ENCODE assay signal across 1 cellular context in the genomic region with DNA sequence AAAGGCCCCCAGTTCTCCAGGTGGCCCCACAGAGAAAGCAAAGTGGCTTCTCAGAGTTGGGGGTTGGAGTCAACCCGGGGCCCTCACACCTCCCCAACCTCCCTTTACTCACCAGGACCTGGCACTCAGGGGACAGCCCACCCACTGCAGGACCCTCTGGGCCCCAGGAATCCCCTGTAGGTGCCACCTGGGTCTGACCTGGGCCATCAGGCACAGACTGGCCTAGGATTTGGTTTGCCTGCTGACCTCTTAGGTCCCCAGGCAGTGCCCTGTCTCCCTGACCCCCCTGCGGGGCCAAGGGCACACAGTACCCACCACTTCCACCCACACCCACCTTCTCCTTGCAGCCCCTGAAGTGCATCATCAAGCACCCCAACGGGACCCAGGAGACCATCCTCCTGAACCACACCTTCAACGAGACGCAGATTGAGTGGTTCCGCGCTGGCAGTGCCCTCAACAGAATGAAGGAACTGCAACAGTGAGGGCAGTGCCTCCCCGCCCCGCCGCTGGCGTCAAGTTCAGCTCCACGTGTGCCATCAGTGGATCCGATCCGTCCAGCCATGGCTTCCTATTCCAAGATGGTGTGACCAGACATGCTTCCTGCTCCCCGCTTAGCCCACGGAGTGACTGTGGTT.
TF ChIP-seq lines count a peak whose summit lies in the region.

No MANE protein-coding gene starts in this region.

TF ChIP-seq in WTC11, 78 proteins besides CTCF, POLR2A, EP300 and RAD21 (continued from another document):
- TF ChIP-seq, protein P1, sequence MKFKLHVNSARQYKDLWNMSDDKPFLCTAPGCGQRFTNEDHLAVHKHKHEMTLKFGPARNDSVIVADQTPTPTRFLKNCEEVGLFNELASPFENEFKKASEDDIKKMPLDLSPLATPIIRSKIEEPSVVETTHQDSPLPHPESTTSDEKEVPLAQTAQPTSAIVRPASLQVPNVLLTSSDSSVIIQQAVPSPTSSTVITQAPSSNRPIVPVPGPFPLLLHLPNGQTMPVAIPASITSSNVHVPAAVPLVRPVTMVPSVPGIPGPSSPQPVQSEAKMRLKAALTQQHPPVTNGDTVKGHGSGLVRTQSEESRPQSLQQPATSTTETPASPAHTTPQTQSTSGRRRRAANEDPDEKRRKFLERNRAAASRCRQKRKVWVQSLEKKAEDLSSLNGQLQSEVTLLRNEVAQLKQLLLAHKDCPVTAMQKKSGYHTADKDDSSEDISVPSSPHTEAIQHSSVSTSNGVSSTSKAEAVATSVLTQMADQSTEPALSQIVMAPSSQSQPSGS (CRISPR knock-in tag; IDR thresholded peaks at IDR 0.05; ENCODE audit: borderline replicate concordance, low read depth), result no peak
- TF ChIP-seq, protein P2, sequence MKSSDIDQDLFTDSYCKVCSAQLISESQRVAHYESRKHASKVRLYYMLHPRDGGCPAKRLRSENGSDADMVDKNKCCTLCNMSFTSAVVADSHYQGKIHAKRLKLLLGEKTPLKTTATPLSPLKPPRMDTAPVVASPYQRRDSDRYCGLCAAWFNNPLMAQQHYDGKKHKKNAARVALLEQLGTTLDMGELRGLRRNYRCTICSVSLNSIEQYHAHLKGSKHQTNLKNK (CRISPR knock-in tag; IDR thresholded peaks at IDR 0.05), result no peak
- TF ChIP-seq MYBL2 (CRISPR knock-in tag; IDR thresholded peaks at IDR 0.05) (no peak), JUN (CRISPR knock-in tag; IDR thresholded peaks at IDR 0.05) (no peak)
